Comparison of ENCODE assay signal across 30 cellular contexts in the genomic region with DNA sequence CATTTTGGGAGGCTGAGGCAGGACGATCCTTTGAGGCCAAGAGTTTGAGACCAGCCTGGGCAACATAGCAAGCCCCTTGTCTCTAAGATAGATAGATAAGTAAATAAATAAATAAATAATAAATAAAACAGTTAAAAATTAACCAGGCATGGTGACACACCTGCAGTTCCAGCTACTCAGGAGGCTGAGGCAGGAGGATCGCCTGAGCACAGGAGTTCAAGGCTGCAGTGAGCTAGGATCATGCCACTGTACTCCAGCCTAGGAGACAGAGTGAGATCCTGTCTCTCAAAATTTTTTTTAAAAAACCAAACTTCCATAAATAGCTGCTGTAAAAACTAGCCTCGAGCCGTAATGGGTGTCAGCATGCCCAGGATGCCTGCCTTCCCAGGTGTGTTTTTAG.
"Had no signal": no experiment of that assay in that cellular context is flagged by ENCODE, and none has a peak within 500 bp of the region (broad histone marks: within the 10 kb centered on the region; RNA-seq: fewer than 3 reads in every experiment).

No MANE protein-coding gene starts in this region.

- FAIRE-seq: astrocyte, bronchial epithelial cell, endometrium, endothelial cell of umbilical vein had no signal

- H3K27me3 ChIP-seq: brain microvascular endothelial cell, esophagus squamous epithelium, gastroesophageal sphincter had no signal

- DNase-seq: activated CD4-positive, alpha-beta memory T cell treated with anti-CD3 and anti-CD28 coated beads for 36 hours; activated CD4-positive, alpha-beta T cell treated with anti-CD3 and anti-CD28 coated beads for 36 hours; activated CD4-positive, alpha-beta T cell treated with anti-CD3 and anti-CD28 coated beads, Interleukin-2, amount 10 ng/mL, durations not matched to agents 24 days and 14 days; activated CD4-positive, CD25-positive, alpha-beta regulatory T cell; activated CD4-positive, CD25-positive, alpha-beta regulatory T cell treated with anti-CD3 and anti-CD28 coated beads, Interleukin-2, amount 50 U/mL, for 72 hours; activated CD8-positive, alpha-beta T cell treated with anti-CD3 and anti-CD28 coated beads, Interleukin-2, amount 10 ng/mL, durations not matched to agents 7 days and 5 days; activated effector memory CD4-positive, alpha-beta T cell treated with Interleukin-2 at 50 U/mL for 16 hours; activated gamma-delta T cell treated with Interleukin-2 at 50 U/mL for 16 hours; activated naive CD4-positive, alpha-beta T cell treated with anti-CD3 and anti-CD28 coated beads, Interleukin-2, amount 50 U/mL, for 16 hours; activated naive CD4-positive, alpha-beta T cell treated with Interleukin-2 at 50 U/mL for 16 hours; activated T-cell treated with anti-CD3 and anti-CD28 coated beads, Interleukin-2, amount 50 U/mL, for 4 hours; amniotic stem cell; anterior cingulate cortex; brain microvascular endothelial cell; cortex of kidney; dermis blood vessel endothelial cell; effector CD4-positive, alpha-beta T cell; effector memory CD8-positive, alpha-beta T cell; esophagus squamous epithelium; foreskin melanocyte; T-helper 1 cell; T-helper 17 cell; T1000 had no signal

- H3K4me3 ChIP-seq: esophagus squamous epithelium, gastroesophageal sphincter had no signal

- ATAC-seq: activated CD4-positive, alpha-beta T cell treated with anti-CD3 and anti-CD28 coated beads for 36 hours; activated CD8-positive, alpha-beta T cell treated with anti-CD3 and anti-CD28 coated beads, Interleukin-2, amount 10 ng/mL, durations not matched to agents 7 days and 5 days; activated T-cell treated with anti-CD3 and anti-CD28 coated beads, Interleukin-2, amount 50 U/mL, for 4 hours; activated T-helper 17 cell treated with anti-CD3 and anti-CD28 coated beads, Interleukin-2, amount 50 U/mL, for 72 hours; effector memory CD8-positive, alpha-beta T cell; gastroesophageal sphincter; T-helper 17 cell had no signal

- H3K27ac ChIP-seq: brain microvascular endothelial cell, epithelial cell of prostate, esophagus squamous epithelium, gastroesophageal sphincter had no signal

- H3K9me3 ChIP-seq: esophagus squamous epithelium, gastroesophageal sphincter had no signal

- H3K36me3 ChIP-seq: brain microvascular endothelial cell, esophagus squamous epithelium, gastroesophageal sphincter had no signal
